Comparison of ENCODE assay signal across 9 cellular contexts in the genomic region with DNA sequence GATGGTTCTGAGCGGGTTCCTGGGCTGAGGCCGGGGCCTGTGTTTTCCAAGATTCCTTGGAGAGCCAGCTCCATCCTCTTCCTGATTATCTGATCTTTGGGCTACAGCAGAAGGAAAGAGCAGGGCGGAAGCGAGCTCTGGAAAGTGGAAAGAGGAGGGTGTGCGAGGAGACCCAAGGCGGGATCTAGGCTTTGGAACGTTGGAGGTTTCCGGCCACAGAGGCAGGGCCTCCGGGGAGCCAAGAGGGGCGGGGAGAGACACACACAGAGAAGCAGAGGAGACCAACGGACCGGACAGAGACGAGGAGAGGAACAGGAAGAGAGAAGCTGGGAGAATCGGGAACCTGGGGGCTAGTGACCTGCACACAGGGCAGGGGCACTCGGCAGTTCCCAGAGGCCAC. TPM values are rescaled to one million over a fixed set of nuclear protein-coding genes. Genes with fewer than 3 reads are reported as not detected.
A peak's percentile ranks its signal among the peaks of the same experiment; 100 is the strongest.
DNase-seq lines count a peak whose midpoint lies in the region; ATAC-seq, FAIRE-seq and TF ChIP-seq lines count a peak whose summit lies in the region.
"Had no signal": no experiment of that assay in that cellular context is flagged by ENCODE, and none has a peak within 500 bp of the region (broad histone marks: within the 10 kb centered on the region; RNA-seq: fewer than 3 reads in every experiment).

A gene with protein sequence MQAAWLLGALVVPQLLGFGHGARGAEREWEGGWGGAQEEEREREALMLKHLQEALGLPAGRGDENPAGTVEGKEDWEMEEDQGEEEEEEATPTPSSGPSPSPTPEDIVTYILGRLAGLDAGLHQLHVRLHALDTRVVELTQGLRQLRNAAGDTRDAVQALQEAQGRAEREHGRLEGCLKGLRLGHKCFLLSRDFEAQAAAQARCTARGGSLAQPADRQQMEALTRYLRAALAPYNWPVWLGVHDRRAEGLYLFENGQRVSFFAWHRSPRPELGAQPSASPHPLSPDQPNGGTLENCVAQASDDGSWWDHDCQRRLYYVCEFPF (plus strand): TSS at position 296 of the 400 bp plus-strand sequence. CDS start 162 bp downstream, outside the sequence.

- H3K36me3 Mint-ChIP-seq in astrocyte (ENCODE audit: low read depth, unreplicated experiment), result no peaks in the 10 kb centered on the region

- ATAC-seq in Right ventricle myocardium superior (ENCODE audit: poor library complexity) (peak; percentile 13), Right ventricle myocardium inferior (no peak), GM21423 (IDR thresholded peaks at IDR 0.05; ENCODE audit: unreplicated experiment) (no peak), GM19023 (IDR thresholded peaks at IDR 0.05; ENCODE audit: unreplicated experiment) (no peak)
- ATAC-seq: GM12878 had no signal

- no peak within 1 kb of the TSS for H3K4me3 Mint-ChIP-seq in astrocyte (ENCODE audit: unreplicated experiment)

- DNase-seq in Right ventricle myocardium superior (peak; percentile 79), Right ventricle myocardium inferior (ENCODE audit: missing footprints) (no peak), astrocyte (ENCODE audit: low read depth) (no peak), islet precursor cell (peak; percentile 80), NCI-H1092 (lab: John Stamatoyannopoulos, UW) (no peak)

- no peaks in the 10 kb centered on the region for H3K4me1 Mint-ChIP-seq in astrocyte (ENCODE audit: low read depth, unreplicated experiment)

- H3K27ac ChIP-seq in astrocyte (ENCODE audit: low read depth, low read length) (no peak within 1 kb of the TSS), subcutaneous abdominal adipose tissue (ENCODE audit: low read depth, low read length) (no peak within 1 kb of the TSS)

- H3K9ac ChIP-seq in astrocyte (ENCODE audit: low read length), result peak within 1 kb of the TSS; percentile 50
- peak within 1 kb of the TSS in 4 of 5 donors; percentile 12 to 50 (median 14) for H3K9ac ChIP-seq in subcutaneous abdominal adipose tissue (ENCODE audit: low read length in 5 of 5)

- no peaks in the 10 kb centered on the region for H3K79me2 ChIP-seq in astrocyte (ENCODE audit: insufficient read depth, low read length)

- H4K20me1 ChIP-seq in astrocyte (ENCODE audit: insufficient read depth, low read length), result no peaks in the 10 kb centered on the region

- peak within 1 kb of the TSS; percentile 53 for H3K4me3 ChIP-seq in astrocyte (ENCODE audit: insufficient read depth, low read depth, low read length)
- peak within 1 kb of the TSS; percentile 16 to 81 (median 71) for H3K4me3 ChIP-seq in subcutaneous abdominal adipose tissue (ENCODE audit: low read depth in 1 of 5, low read length in 5 of 5)
- H3K4me3 ChIP-seq: GM12878 had no signal

- H3K9me3 ChIP-seq in astrocyte (ENCODE audit: insufficient read depth, low read depth, low read length) (no peaks in the 10 kb centered on the region), subcutaneous abdominal adipose tissue (ENCODE audit: control insufficient read depth in 5 of 5, low read length in 5 of 5) (no peaks in the 10 kb centered on the region)

- peak; percentile 17 for FAIRE-seq in astrocyte (lab: Jason Lieb, UNC)
- FAIRE-seq: GM12878 had no signal

- H2AFZ ChIP-seq in astrocyte (ENCODE audit: low read depth, low read length), result peak within 1 kb of the TSS; percentile 79

- H3K9me3 Mint-ChIP-seq in astrocyte (ENCODE audit: unreplicated experiment), result peaks cover 28% of the 10 kb centered on the region

- H3K27me3 ChIP-seq in astrocyte (ENCODE audit: insufficient read depth, low read length) (no peaks in the 10 kb centered on the region), subcutaneous abdominal adipose tissue (ENCODE audit: control insufficient read depth in 5 of 5, insufficient read depth in 4 of 5, low read length in 5 of 5) (peaks cover 25 to 54% (median 44%) of the 10 kb centered on the region in 5 donors)

- H3K4me2 ChIP-seq in astrocyte (ENCODE audit: low read length), result peak within 1 kb of the TSS; percentile 87

- no peaks in the 10 kb centered on the region for H3K36me3 ChIP-seq in astrocyte (ENCODE audit: insufficient read depth, low read length)
- H3K36me3 ChIP-seq in subcutaneous abdominal adipose tissue (ENCODE audit: control insufficient read depth in 5 of 5, insufficient read depth in 5 of 5, low read length in 5 of 5), result no peaks in the 10 kb centered on the region

- H3K27me3 Mint-ChIP-seq in astrocyte (ENCODE audit: low read depth, unreplicated experiment), result no peaks in the 10 kb centered on the region

- no peak for TF ChIP-seq CTCF in astrocyte (IDR thresholded peaks at IDR 0.05; ENCODE audit: insufficient read depth, low read depth, low read length)

- intact Hi-C loops in Right ventricle myocardium superior (cut with DNase I) (no loop called here), Right ventricle myocardium inferior (cut with DNase I) (no loop called here)

- H3K27ac Mint-ChIP-seq in astrocyte (ENCODE audit: unreplicated experiment), result no peak within 1 kb of the TSS

- H3K4me1 ChIP-seq in astrocyte (ENCODE audit: insufficient read depth, low read length) (peaks cover 8% of the 10 kb centered on the region), subcutaneous abdominal adipose tissue (ENCODE audit: control insufficient read depth in 5 of 5, insufficient read depth in 5 of 5, low read length in 5 of 5) (peaks cover 0 to 39% (median 31%) of the 10 kb centered on the region in 5 donors)

RNA-seq across cellular contexts. Expression of the gene that starts here (rescaled TPM):
- total RNA-seq in Right ventricle myocardium superior (3.0 TPM), Right ventricle myocardium inferior (4.0 TPM), astrocyte (not detected in 2 replicates)
- total RNA-seq: GM12878 had no signal

Comparison
In these comparisons a context has a peak if more than half of its experiments do, and no peak if none do; other contexts are left out.
1. DNase-seq: peak in Right ventricle myocardium superior (single experiment) and islet precursor cell (single experiment); none in Right ventricle myocardium inferior (single experiment), astrocyte (single experiment) and NCI-H1092 (single experiment).